Comparison of ENCODE assay signal across 1 cellular context in the genomic region with DNA sequence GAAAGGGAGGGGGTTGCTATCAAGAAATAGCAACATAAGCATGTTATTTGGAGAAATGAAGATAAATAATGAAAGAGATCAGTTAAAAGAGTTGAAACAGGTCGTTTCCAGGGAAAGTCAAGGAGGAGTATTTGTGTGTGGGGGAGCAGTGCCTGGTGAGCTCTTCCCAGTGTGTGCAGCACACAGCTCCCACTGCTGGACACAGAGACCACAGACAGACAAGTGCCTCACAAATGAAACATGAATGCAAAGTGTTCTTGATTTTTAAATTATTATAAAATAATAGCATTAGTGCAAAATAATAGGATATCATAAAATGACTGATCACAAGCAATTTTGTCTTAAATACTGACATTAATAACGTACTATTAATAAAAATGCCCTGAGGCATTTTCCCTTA.
TF ChIP-seq lines count a peak whose summit lies in the region.

No MANE protein-coding gene starts in this region.

TF ChIP-seq in GM23338, 12 proteins besides CTCF, POLR2A, EP300 and RAD21 (continued from another document):
- no peak for TF ChIP-seq REST (IDR thresholded peaks at IDR 0.05; ENCODE audit: unreplicated experiment)
